1 cellular context compared by ENCODE assay signal in the genomic region with DNA sequence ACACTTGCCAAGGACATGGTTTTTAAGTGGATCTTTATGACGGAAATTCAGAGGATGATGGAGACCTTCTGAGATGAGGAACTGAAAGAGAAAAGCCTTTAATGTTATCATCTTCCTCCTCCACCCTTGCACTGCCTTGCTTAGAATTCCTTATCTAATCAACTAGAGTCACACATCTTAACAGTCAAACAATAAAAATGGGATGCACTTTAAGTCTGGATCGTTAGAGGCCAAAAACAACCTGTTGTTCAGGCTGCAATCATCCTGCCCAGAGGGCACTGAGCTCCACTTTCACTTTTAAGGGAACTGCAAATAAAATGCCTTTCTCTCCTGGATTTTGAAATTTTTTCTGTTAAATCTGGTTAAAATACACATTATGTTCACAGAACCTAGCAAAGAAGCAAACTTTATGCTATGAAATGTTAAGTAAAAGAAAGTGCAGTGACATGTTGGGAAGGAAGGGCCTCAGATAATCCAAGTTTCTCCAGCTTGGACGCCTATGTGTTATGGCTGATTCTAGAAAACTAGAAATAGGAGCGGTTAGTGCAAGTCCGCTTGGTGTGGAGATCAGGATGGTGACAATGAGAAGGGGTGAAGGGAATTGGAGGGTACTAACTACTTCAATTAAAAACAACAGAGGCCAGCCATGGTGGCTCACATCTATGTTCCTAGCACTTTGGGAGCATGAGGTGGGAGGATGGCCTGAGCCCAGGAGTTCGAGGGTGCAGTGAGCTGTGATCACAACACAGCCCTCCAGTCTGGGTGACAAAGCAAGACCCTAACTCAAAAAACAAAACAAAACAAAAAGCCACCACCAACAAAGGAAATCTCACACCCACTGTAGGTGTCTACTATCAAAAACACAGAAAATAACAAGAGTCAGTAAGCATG.
TF ChIP-seq lines count a peak whose summit lies in the region.

No MANE protein-coding gene starts in this region.

TF ChIP-seq in K562, 482 proteins besides CTCF, POLR2A, EP300 and RAD21 (continued from another document and continues in another):
- TF ChIP-seq, protein P1, sequence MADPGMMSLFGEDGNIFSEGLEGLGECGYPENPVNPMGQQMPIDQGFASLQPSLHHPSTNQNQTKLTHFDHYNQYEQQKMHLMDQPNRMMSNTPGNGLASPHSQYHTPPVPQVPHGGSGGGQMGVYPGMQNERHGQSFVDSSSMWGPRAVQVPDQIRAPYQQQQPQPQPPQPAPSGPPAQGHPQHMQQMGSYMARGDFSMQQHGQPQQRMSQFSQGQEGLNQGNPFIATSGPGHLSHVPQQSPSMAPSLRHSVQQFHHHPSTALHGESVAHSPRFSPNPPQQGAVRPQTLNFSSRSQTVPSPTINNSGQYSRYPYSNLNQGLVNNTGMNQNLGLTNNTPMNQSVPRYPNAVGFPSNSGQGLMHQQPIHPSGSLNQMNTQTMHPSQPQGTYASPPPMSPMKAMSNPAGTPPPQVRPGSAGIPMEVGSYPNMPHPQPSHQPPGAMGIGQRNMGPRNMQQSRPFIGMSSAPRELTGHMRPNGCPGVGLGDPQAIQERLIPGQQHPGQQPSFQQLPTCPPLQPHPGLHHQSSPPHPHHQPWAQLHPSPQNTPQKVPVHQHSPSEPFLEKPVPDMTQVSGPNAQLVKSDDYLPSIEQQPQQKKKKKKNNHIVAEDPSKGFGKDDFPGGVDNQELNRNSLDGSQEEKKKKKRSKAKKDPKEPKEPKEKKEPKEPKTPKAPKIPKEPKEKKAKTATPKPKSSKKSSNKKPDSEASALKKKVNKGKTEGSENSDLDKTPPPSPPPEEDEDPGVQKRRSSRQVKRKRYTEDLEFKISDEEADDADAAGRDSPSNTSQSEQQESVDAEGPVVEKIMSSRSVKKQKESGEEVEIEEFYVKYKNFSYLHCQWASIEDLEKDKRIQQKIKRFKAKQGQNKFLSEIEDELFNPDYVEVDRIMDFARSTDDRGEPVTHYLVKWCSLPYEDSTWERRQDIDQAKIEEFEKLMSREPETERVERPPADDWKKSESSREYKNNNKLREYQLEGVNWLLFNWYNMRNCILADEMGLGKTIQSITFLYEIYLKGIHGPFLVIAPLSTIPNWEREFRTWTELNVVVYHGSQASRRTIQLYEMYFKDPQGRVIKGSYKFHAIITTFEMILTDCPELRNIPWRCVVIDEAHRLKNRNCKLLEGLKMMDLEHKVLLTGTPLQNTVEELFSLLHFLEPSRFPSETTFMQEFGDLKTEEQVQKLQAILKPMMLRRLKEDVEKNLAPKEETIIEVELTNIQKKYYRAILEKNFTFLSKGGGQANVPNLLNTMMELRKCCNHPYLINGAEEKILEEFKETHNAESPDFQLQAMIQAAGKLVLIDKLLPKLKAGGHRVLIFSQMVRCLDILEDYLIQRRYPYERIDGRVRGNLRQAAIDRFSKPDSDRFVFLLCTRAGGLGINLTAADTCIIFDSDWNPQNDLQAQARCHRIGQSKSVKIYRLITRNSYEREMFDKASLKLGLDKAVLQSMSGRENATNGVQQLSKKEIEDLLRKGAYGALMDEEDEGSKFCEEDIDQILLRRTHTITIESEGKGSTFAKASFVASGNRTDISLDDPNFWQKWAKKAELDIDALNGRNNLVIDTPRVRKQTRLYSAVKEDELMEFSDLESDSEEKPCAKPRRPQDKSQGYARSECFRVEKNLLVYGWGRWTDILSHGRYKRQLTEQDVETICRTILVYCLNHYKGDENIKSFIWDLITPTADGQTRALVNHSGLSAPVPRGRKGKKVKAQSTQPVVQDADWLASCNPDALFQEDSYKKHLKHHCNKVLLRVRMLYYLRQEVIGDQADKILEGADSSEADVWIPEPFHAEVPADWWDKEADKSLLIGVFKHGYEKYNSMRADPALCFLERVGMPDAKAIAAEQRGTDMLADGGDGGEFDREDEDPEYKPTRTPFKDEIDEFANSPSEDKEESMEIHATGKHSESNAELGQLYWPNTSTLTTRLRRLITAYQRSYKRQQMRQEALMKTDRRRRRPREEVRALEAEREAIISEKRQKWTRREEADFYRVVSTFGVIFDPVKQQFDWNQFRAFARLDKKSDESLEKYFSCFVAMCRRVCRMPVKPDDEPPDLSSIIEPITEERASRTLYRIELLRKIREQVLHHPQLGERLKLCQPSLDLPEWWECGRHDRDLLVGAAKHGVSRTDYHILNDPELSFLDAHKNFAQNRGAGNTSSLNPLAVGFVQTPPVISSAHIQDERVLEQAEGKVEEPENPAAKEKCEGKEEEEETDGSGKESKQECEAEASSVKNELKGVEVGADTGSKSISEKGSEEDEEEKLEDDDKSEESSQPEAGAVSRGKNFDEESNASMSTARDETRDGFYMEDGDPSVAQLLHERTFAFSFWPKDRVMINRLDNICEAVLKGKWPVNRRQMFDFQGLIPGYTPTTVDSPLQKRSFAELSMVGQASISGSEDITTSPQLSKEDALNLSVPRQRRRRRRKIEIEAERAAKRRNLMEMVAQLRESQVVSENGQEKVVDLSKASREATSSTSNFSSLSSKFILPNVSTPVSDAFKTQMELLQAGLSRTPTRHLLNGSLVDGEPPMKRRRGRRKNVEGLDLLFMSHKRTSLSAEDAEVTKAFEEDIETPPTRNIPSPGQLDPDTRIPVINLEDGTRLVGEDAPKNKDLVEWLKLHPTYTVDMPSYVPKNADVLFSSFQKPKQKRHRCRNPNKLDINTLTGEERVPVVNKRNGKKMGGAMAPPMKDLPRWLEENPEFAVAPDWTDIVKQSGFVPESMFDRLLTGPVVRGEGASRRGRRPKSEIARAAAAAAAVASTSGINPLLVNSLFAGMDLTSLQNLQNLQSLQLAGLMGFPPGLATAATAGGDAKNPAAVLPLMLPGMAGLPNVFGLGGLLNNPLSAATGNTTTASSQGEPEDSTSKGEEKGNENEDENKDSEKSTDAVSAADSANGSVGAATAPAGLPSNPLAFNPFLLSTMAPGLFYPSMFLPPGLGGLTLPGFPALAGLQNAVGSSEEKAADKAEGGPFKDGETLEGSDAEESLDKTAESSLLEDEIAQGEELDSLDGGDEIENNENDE (IDR thresholded peaks at IDR 0.05; ENCODE audit: low read depth, low read length): no peak
- TF ChIP-seq TGIF2 (CRISPR knock-in tag; IDR thresholded peaks at IDR 0.05): no peak
- no peak for TF ChIP-seq ARHGAP35 (IDR thresholded peaks at IDR 0.05; ENCODE audit: partially characterized antibody)
- TF ChIP-seq ZNF696 (CRISPR knock-in tag; conservative IDR thresholded peaks at IDR 0.05): no peak
- TF ChIP-seq, protein P2, sequence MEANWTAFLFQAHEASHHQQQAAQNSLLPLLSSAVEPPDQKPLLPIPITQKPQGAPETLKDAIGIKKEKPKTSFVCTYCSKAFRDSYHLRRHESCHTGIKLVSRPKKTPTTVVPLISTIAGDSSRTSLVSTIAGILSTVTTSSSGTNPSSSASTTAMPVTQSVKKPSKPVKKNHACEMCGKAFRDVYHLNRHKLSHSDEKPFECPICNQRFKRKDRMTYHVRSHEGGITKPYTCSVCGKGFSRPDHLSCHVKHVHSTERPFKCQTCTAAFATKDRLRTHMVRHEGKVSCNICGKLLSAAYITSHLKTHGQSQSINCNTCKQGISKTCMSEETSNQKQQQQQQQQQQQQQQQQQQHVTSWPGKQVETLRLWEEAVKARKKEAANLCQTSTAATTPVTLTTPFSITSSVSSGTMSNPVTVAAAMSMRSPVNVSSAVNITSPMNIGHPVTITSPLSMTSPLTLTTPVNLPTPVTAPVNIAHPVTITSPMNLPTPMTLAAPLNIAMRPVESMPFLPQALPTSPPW (CRISPR knock-in tag; IDR thresholded peaks at IDR 0.05): peak; percentile 48; the same call in 1 of the 2 replicates
- TF ChIP-seq ZNF695 (CRISPR knock-in tag; IDR thresholded peaks at IDR 0.05): no peak
- TF ChIP-seq ZC3H8 (IDR thresholded peaks at IDR 0.05): no peak
- no peak for TF ChIP-seq THRAP3 (IDR thresholded peaks at IDR 0.05; ENCODE audit: borderline replicate concordance)
- TF ChIP-seq SIX5 (IDR thresholded peaks at IDR 0.05; ENCODE audit: borderline replicate concordance in 1 of 2, insufficient read depth in 1 of 2, low read depth in 1 of 2, low read length in 2 of 2): no peak
- TF ChIP-seq, protein P3, sequence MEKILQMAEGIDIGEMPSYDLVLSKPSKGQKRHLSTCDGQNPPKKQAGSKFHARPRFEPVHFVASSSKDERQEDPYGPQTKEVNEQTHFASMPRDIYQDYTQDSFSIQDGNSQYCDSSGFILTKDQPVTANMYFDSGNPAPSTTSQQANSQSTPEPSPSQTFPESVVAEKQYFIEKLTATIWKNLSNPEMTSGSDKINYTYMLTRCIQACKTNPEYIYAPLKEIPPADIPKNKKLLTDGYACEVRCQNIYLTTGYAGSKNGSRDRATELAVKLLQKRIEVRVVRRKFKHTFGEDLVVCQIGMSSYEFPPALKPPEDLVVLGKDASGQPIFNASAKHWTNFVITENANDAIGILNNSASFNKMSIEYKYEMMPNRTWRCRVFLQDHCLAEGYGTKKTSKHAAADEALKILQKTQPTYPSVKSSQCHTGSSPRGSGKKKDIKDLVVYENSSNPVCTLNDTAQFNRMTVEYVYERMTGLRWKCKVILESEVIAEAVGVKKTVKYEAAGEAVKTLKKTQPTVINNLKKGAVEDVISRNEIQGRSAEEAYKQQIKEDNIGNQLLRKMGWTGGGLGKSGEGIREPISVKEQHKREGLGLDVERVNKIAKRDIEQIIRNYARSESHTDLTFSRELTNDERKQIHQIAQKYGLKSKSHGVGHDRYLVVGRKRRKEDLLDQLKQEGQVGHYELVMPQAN (IDR thresholded peaks at IDR 0.05; ENCODE audit: borderline replicate concordance): no peak
- peak; percentile 70 for TF ChIP-seq BRD9 (IDR thresholded peaks at IDR 0.05; ENCODE audit: low read depth, partially characterized antibody)
- TF ChIP-seq JUN (IDR thresholded peaks at IDR 0.05; ENCODE audit: borderline replicate concordance, low read depth, low read length): no peak
- TF ChIP-seq JUN (CRISPR knock-in tag; IDR thresholded peaks at IDR 0.05; ENCODE audit: borderline replicate concordance): no peak
- TF ChIP-seq ZNF134 (CRISPR knock-in tag; conservative IDR thresholded peaks at IDR 0.05): no peak
- TF ChIP-seq HOXB6 (CRISPR knock-in tag; IDR thresholded peaks at IDR 0.05; ENCODE audit: borderline replicate concordance): no peak
- no peak for TF ChIP-seq RBBP5 (IDR thresholded peaks at IDR 0.05; ENCODE audit: borderline replicate concordance, insufficient read depth, low read length, poor library complexity, severe bottlenecking)
- TF ChIP-seq SP1 (CRISPR knock-in tag; IDR thresholded peaks at IDR 0.05): no peak
- TF ChIP-seq PHF8 (IDR thresholded peaks at IDR 0.05; ENCODE audit: borderline replicate concordance, low read length): no peak
- TF ChIP-seq MYC (IDR thresholded peaks at IDR 0.05; ENCODE audit: low read depth, low read length): peak; percentile 7; the same call in 1 of the 2 replicates
- no peak for TF ChIP-seq MYC (CRISPR knock-in tag; IDR thresholded peaks at IDR 0.05; ENCODE audit: borderline replicate concordance, low read depth)
- no peak for TF ChIP-seq YY1 (IDR thresholded peaks at IDR 0.05; ENCODE audit: borderline replicate concordance in 1 of 3, control insufficient read depth in 1 of 3, extremely low read depth in 1 of 3, insufficient read depth in 3 of 3, insufficient read length in 1 of 3, insufficient replicate concordance in 2 of 3, low read depth in 1 of 3, low read length in 2 of 3)
- TF ChIP-seq SAP30 (IDR thresholded peaks at IDR 0.05; ENCODE audit: borderline replicate concordance, insufficient read depth, low read depth, low read length, poor library complexity, severe bottlenecking): no peak
- peak; percentile 39 to 98; a peak in 3 of 4 replicates for TF ChIP-seq RCOR1 (IDR thresholded peaks at IDR 0.05; ENCODE audit: borderline replicate concordance in 1 of 2, low read depth in 2 of 2, low read length in 2 of 2)
- no peak for TF ChIP-seq CBX1 (IDR thresholded peaks at IDR 0.05; ENCODE audit: low read depth)
- TF ChIP-seq HDAC3 (IDR thresholded peaks at IDR 0.05; ENCODE audit: borderline replicate concordance, partially characterized antibody): peak; percentile 74
- TF ChIP-seq SIN3B (IDR thresholded peaks at IDR 0.05; ENCODE audit: low read depth): no peak
- peak; percentile 88 for TF ChIP-seq TCF3 (CRISPR knock-in tag; IDR thresholded peaks at IDR 0.05)
- no peak for TF ChIP-seq ZNF507 (tag; conservative IDR thresholded peaks at IDR 0.05)
- TF ChIP-seq NFE2 (IDR thresholded peaks at IDR 0.05; ENCODE audit: low read depth): no peak
- 0 out of 4 replicates have a peak, but pooled peaks of 1 of the 2 experiments have one; percentile 36 for TF ChIP-seq ARNT (IDR thresholded peaks at IDR 0.05)
- TF ChIP-seq ZNF57 (CRISPR knock-in tag; IDR thresholded peaks at IDR 0.05): no peak
- no peak for TF ChIP-seq KHSRP (IDR thresholded peaks at IDR 0.05)
- no peak for TF ChIP-seq ETV5 (CRISPR knock-in tag; IDR thresholded peaks at IDR 0.05; ENCODE audit: low read depth)
- no peak for TF ChIP-seq HNRNPL (IDR thresholded peaks at IDR 0.05; ENCODE audit: low read depth, low read length)
- no peak for TF ChIP-seq ZNF24 (IDR thresholded peaks at IDR 0.05)
- no peak for TF ChIP-seq YBX1 (IDR thresholded peaks at IDR 0.05)
